Comparison of ENCODE assay signal across 12 cellular contexts in the genomic region with DNA sequence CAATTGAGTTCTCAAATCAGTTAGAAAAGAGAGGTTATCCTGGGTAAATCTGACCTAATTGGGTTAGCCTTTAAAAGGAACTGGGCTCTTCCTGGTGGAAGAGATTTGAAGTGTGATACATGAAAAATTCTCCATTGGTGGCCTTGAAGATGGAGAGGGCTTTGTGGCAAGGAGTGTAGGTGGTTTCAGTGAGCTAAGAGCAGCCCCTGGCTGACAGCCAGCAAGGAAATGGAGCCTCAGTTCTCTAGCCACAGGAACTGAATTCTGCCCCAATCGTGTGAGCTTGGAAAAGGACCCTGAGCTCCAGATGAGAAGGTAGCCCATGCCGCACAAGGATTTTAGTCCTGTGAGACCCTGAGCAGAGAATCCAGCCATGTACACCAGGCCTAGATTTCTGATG. TPM values are rescaled to one million over a fixed set of nuclear protein-coding genes. Genes with fewer than 3 reads are reported as not detected.
A peak's percentile ranks its signal among the peaks of the same experiment; 100 is the strongest.
DNase-seq lines count a peak whose midpoint lies in the region; ATAC-seq and TF ChIP-seq lines count a peak whose summit lies in the region.
"Had no signal": no experiment of that assay in that cellular context is flagged by ENCODE, and none has a peak within 500 bp of the region (broad histone marks: within the 10 kb centered on the region; RNA-seq: fewer than 3 reads in every experiment).

No MANE protein-coding gene starts in this region.

- peaks cover 0 to 5% of the 10 kb centered on the region in 2 experiments; a peak in 2 of 4 replicates for H3K79me1 ChIP-seq in IMR-90 (ENCODE audit: low read depth in 1 of 2, low read length in 2 of 2)

- CTCF ChIA-PET in IMR-90 (lab: Yijun Ruan, JAX), result no interaction called here

- no peak overlapping the region; the same call in 1 of the 2 replicates for H3K18ac ChIP-seq in IMR-90 (ENCODE audit: low read depth, low read length)

- TF ChIP-seq POLR2A in IMR-90 (IDR thresholded peaks at IDR 0.05; ENCODE audit: low read depth, low read length) (no peak), suprapubic skin (IDR thresholded peaks at IDR 0.05) (no peak)

- H3K36me3 ChIP-seq in IMR-90 (ENCODE audit: control insufficient read depth, insufficient read depth, low read length) (no peaks in the 10 kb centered on the region), SJSA1 (no peaks in the 10 kb centered on the region), suprapubic skin (no peaks in the 10 kb centered on the region)

- peak overlapping the region; percentile 87; the same call in 1 of the 2 replicates for H2BK20ac ChIP-seq in IMR-90 (ENCODE audit: low read depth, low read length)

- DNase-seq in DMS79 (lab: John Stamatoyannopoulos, UW) (peak; percentile 69), IMR-90 (no peak), SJSA1 (ENCODE audit: low read depth in 1 of 2, low spot score in 2 of 2) (peak in 1 of 2 experiments; percentile 36), glomerular visceral epithelial cell (ENCODE audit: extremely low spot score) (peak; percentile 73), OCI-M2 (lab: John Stamatoyannopoulos, UW; ENCODE audit: unreplicated experiment) (no peak), SHP77 (lab: John Stamatoyannopoulos, UW) (no peak), suprapubic skin (ENCODE audit: low spot score in 2 of 2) (no peak)
- DNase-seq: activated CD4-positive, alpha-beta T cell treated with anti-CD3 and anti-CD28 coated beads, Interleukin-2, amount 50 U/mL, for 1 hour; natural killer cell; NCI-H1417 treated with DMSO at 0.1 percent for 48 hours; NCI-H510A; stimulated activated CD4-positive, alpha-beta T cell treated with anti-CD3 and anti-CD28 coated beads, Interleukin-2, amount 100 ng/mL, for 48 hours had no signal

- H2BK15ac ChIP-seq in IMR-90 (ENCODE audit: low read depth, low read length), result peak overlapping the region; percentile 34

- H3K27me3 ChIP-seq in IMR-90 (ENCODE audit: control insufficient read depth, insufficient read depth, low read length), result no peaks in the 10 kb centered on the region
- no peaks in the 10 kb centered on the region for H3K27me3 ChIP-seq in SJSA1 (replicated peaks)
- H3K27me3 ChIP-seq in suprapubic skin, result no peaks in the 10 kb centered on the region

- peak overlapping the region; percentile 12; the same call in 1 of the 2 replicates for H3K4ac ChIP-seq in IMR-90 (ENCODE audit: low read depth, low read length)

- in situ Hi-C loops in IMR-90 (cut with MboI; ENCODE audit: low sequenced_read_pairs), result no loop called here

- H2AK5ac ChIP-seq in IMR-90 (ENCODE audit: low read depth, low read length), result peak overlapping the region; percentile 91; the same call in 1 of the 2 replicates

- TF ChIP-seq CTCF in IMR-90 (conservative IDR thresholded peaks at IDR 0.05; ENCODE audit: low read depth, low read length), result no peak
- no peak for TF ChIP-seq CTCF in suprapubic skin (IDR thresholded peaks at IDR 0.05)

- ATAC-seq in IMR-90 (ENCODE audit: low read depth), result no peak
- ATAC-seq: natural killer cell had no signal

- intact Hi-C loops in IMR-90 (cut with micrococcal nuclease), result no loop called here

- H3K9ac ChIP-seq in IMR-90 (ENCODE audit: low read depth, low read length), result no peak overlapping the region

- H3K23ac ChIP-seq in IMR-90 (ENCODE audit: low read depth, low read length), result no peak overlapping the region

- peaks cover 8% of the 10 kb centered on the region for H3K9me1 ChIP-seq in IMR-90 (ENCODE audit: insufficient read depth, low read length)

- H2AK9ac ChIP-seq in IMR-90 (replicated peaks; ENCODE audit: low read depth, low read length, poor library complexity), result no peak overlapping the region

- H4K20me1 ChIP-seq in IMR-90 (ENCODE audit: insufficient read depth, low read length), result no peaks in the 10 kb centered on the region

- no peak overlapping the region; the same call in 1 of the 2 replicates for H4K5ac ChIP-seq in IMR-90 (ENCODE audit: low read depth, low read length)

- H2BK5ac ChIP-seq in IMR-90 (ENCODE audit: low read depth, low read length, poor library complexity, severe bottlenecking), result no peak overlapping the region

- peak overlapping the region; percentile 25 for H2AFZ ChIP-seq in IMR-90 (replicated peaks; ENCODE audit: low read length, poor library complexity)

- no peak overlapping the region for H3K4me3 ChIP-seq in IMR-90 (ENCODE audit: insufficient read depth, low read depth, low read length)
- no peak overlapping the region for H3K4me3 ChIP-seq in SJSA1
- H3K4me3 ChIP-seq in suprapubic skin, result no peak overlapping the region

- no peak for TF ChIP-seq EP300 in suprapubic skin (IDR thresholded peaks at IDR 0.05)

- H3K4me2 ChIP-seq in IMR-90 (ENCODE audit: low read depth, low read length), result no peak overlapping the region

- WGBS in IMR-90 (ENCODE audit: extremely low coverage in 2 of 2, insufficient read length in 1 of 2), 2 experiments, result 57% methylated on average over 1 of the region's 2 CpGs; no CpG with 5 or more reads in 1 of the 2 experiments
- 86% methylated on average over 2 of the region's 2 CpGs for WGBS in suprapubic skin

- H3K14ac ChIP-seq in IMR-90 (replicated peaks; ENCODE audit: low read depth, low read length), result peak overlapping the region; percentile 12; the same call in 1 of the 2 replicates

- POLR2A ChIA-PET in IMR-90 (lab: Charles Lee; ENCODE audit: unreplicated experiment), result no interaction called here

- H4K8ac ChIP-seq in IMR-90 (ENCODE audit: low read depth in 2 of 2, low read length in 2 of 2), result peak overlapping the region; percentile 50 to 73; a peak in 1 of 4 replicates

- no peak for TF ChIP-seq RAD21 in IMR-90 (IDR thresholded peaks at IDR 0.05; ENCODE audit: low read length)

- H3K56ac ChIP-seq in IMR-90 (ENCODE audit: extremely low read depth, insufficient read depth, low read length), result no peak overlapping the region

- H3K27ac ChIP-seq in IMR-90 (ENCODE audit: insufficient read depth, low read length), result no peak overlapping the region
- peak overlapping the region; percentile 8 for H3K27ac ChIP-seq in SJSA1
- no peak overlapping the region for H3K27ac ChIP-seq in suprapubic skin

- dilution Hi-C loops in IMR-90 (cut with HindIII; ENCODE audit: low sequenced_read_pairs, unreplicated experiment), result no loop called here

- no peak overlapping the region for H4K91ac ChIP-seq in IMR-90 (ENCODE audit: insufficient read depth, low read depth, low read length)

- H3K4me1 ChIP-seq in IMR-90 (ENCODE audit: control insufficient read depth, insufficient read depth, low read length) (peaks cover 4% of the 10 kb centered on the region; the same call in 1 of the 2 replicates), SJSA1 (replicated peaks) (peaks cover 28% of the 10 kb centered on the region), suprapubic skin (no peaks in the 10 kb centered on the region)

- no TSS peak for BruUV-seq in IMR-90 (replicated peaks; lab: Mats Ljungman, UMichigan)

- H3K9me3 ChIP-seq in IMR-90 (ENCODE audit: control insufficient read depth, insufficient read depth, low read length) (peaks cover 2% of the 10 kb centered on the region; the same call in 1 of the 2 replicates), SJSA1 (replicated peaks) (no peaks in the 10 kb centered on the region), suprapubic skin (no peaks in the 10 kb centered on the region)

- H2BK120ac ChIP-seq in IMR-90 (ENCODE audit: low read depth, low read length), result peak overlapping the region; percentile 23; the same call in 1 of the 2 replicates

TF ChIP-seq in IMR-90, 13 proteins besides CTCF, POLR2A, EP300 and RAD21:
- TF ChIP-seq MAZ (IDR thresholded peaks at IDR 0.05; ENCODE audit: borderline replicate concordance, low read depth, low read length), result no peak
- TF ChIP-seq MXI1 (IDR thresholded peaks at IDR 0.05; ENCODE audit: borderline replicate concordance, low read depth, low read length), result no peak
- no peak for TF ChIP-seq SMC3 (IDR thresholded peaks at IDR 0.05; ENCODE audit: low read depth, low read length)
- no peak for TF ChIP-seq CEBPB (IDR thresholded peaks at IDR 0.05; ENCODE audit: low read depth, low read length)
- no peak for TF ChIP-seq BHLHE40 (IDR thresholded peaks at IDR 0.05; ENCODE audit: low read depth, low read length)
- no peak for TF ChIP-seq NFE2L2 (IDR thresholded peaks at IDR 0.05; ENCODE audit: low read depth, low read length)
- TF ChIP-seq RCOR1 (IDR thresholded peaks at IDR 0.05; ENCODE audit: insufficient replicate concordance, low read length), result no peak
- TF ChIP-seq MAFK (IDR thresholded peaks at IDR 0.05; ENCODE audit: low read depth, low read length), result no peak
- TF ChIP-seq RFX5 (IDR thresholded peaks at IDR 0.05; ENCODE audit: low read depth, low read length), result no peak
- TF ChIP-seq CHD1 (IDR thresholded peaks at IDR 0.05; ENCODE audit: low read depth, low read length), result no peak

RNA-seq across cellular contexts. Expression of a gene that starts 12.7 kb away (rescaled TPM):
- total RNA-seq in IMR-90 (2012; rRNA removed), result 21.5 and 25.0 TPM in 2 replicates
- polyA plus RNA-seq in IMR-90 (2012; rRNA removed), result 53.7 and 66.7 TPM in 2 replicates
- polyA plus RNA-seq in IMR-90 (2012; cell fraction: cytosol; rRNA removed), result 46.3 and 63.2 TPM in 2 replicates
- polyA plus RNA-seq in IMR-90 (2012; cell fraction: nucleus; rRNA removed; ENCODE audit: low replicate concordance), result 204 and 236 TPM in 2 replicates
- 44.3 and 47.2 TPM in 2 replicates for total RNA-seq in SJSA1 (2014; rRNA removed; shearing (Covaris generic))
- total RNA-seq in suprapubic skin, result 10 to 100 TPM; 27.8 to 55.8 (median 39.5) TPM

Comparison
In these comparisons a context has a peak if more than half of its experiments do, and no peak if none do; other contexts are left out.
1. DNase-seq: peak in DMS79 (single experiment) and glomerular visceral epithelial cell (single experiment); none in IMR-90 (single experiment), OCI-M2 (single experiment), SHP77 (0 of 2) and suprapubic skin (0 of 2).